In the genomic region with DNA sequence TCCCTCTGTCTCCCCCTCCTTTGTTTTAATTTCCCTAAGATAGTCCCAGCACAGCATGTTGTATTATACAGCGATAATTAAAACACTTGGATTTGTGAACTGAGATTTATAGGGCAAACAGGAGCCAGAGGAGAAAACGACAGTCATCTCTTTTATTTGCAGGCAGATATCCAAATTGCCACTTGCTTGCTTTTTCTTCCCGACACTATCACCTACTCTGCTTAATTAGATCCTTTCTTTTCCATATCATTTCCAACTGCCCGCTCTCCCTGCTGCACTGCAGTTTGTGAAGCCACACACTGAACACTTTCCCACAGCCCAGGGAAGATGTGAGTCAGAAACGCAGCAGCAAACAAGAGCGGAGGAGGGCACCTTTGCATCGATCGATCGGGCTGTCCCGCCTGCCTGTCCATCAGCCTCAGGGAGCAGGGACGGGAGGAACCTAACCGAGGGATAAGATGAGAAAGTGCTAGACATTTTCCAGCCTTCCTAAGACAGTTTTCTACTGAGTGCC, we compare ENCODE assay signal across 11 cellular contexts. TPM values are rescaled to one million over a fixed set of nuclear protein-coding genes. Genes with fewer than 3 reads are reported as not detected.
A peak's percentile ranks its signal among the peaks of the same experiment; 100 is the strongest.
DNase-seq lines count a peak whose midpoint lies in the region; ATAC-seq and TF ChIP-seq lines count a peak whose summit lies in the region.
"Had no signal": no experiment of that assay in that cellular context is flagged by ENCODE, and none has a peak within 500 bp of the region (broad histone marks: within the 10 kb centered on the region; RNA-seq: fewer than 3 reads in every experiment).

No MANE protein-coding gene starts in this region.

- peak; percentile 38 for DNase-seq in AG10803 (ENCODE audit: low read depth)
- peak; percentile 31 for DNase-seq in HK-2 (ENCODE audit: unreplicated experiment)
- DNase-seq in activated T-helper 1 cell treated with anti-CD3 and anti-CD28 coated beads, Interleukin-12 subunit alpha, Interleukin-12 subunit beta, Interleukin-2, Interleukin-4 antibody, amounts not matched to agents 30 ng/mL and 10 ng/mL and 1 ng/mL, durations not matched to agents 14 hours and 24 hours and 36 hours (ENCODE audit: low spot score), result no peak
- DNase-seq in kidney glomerular epithelial cell (lab: John Stamatoyannopoulos, UW), result peak; percentile 48
- DNase-seq in ecto neural progenitor cell (ENCODE audit: low spot score), result no peak
- no peak for DNase-seq in GM20000 (ENCODE audit: low spot score)
- DNase-seq: NCI-H1105 treated with DMSO at 0.1 percent for 48 hours; stimulated activated CD4-positive, alpha-beta T cell treated with anti-CD3 and anti-CD28 coated beads, Interleukin-1b, Interleukin-23, amount 100 ng/mL, for 48 hours had no signal

- H3K27ac Mint-ChIP-seq in activated T-helper 1 cell treated with anti-CD3 and anti-CD28 coated beads, Interleukin-12 subunit alpha, Interleukin-12 subunit beta, Interleukin-2, Interleukin-4 antibody, amounts not matched to agents 30 ng/mL and 10 ng/mL and 1 ng/mL, durations not matched to agents 14 hours and 24 hours and 36 hours, result peak overlapping the region; percentile 9

- H3K36me3 Mint-ChIP-seq in activated T-helper 1 cell treated with anti-CD3 and anti-CD28 coated beads, Interleukin-12 subunit alpha, Interleukin-12 subunit beta, Interleukin-2, Interleukin-4 antibody, amounts not matched to agents 30 ng/mL and 10 ng/mL and 1 ng/mL, durations not matched to agents 14 hours and 24 hours and 36 hours (ENCODE audit: low read depth), result peaks cover 3% of the 10 kb centered on the region

- intact Hi-C loops in activated T-helper 1 cell treated with anti-CD3 and anti-CD28 coated beads, Interleukin-12 subunit alpha, Interleukin-12 subunit beta, Interleukin-2, Interleukin-4 antibody, amounts not matched to agents 30 ng/mL and 10 ng/mL and 1 ng/mL, durations not matched to agents 14 hours and 24 hours and 36 hours (cut with micrococcal nuclease), result no loop called here

- H3K27me3 Mint-ChIP-seq in activated T-helper 1 cell treated with anti-CD3 and anti-CD28 coated beads, Interleukin-12 subunit alpha, Interleukin-12 subunit beta, Interleukin-2, Interleukin-4 antibody, amounts not matched to agents 30 ng/mL and 10 ng/mL and 1 ng/mL, durations not matched to agents 14 hours and 24 hours and 36 hours (ENCODE audit: insufficient read depth), result peaks cover 6% of the 10 kb centered on the region

- TF ChIP-seq CTCF in AG10803 (conservative IDR thresholded peaks at IDR 0.05; ENCODE audit: low read length) (no peak), GM20000 (IDR thresholded peaks at IDR 0.05; ENCODE audit: extremely low read depth, missing control alignments) (no peak)

- no peak overlapping the region for H3K4me3 Mint-ChIP-seq in activated T-helper 1 cell treated with anti-CD3 and anti-CD28 coated beads, Interleukin-12 subunit alpha, Interleukin-12 subunit beta, Interleukin-2, Interleukin-4 antibody, amounts not matched to agents 30 ng/mL and 10 ng/mL and 1 ng/mL, durations not matched to agents 14 hours and 24 hours and 36 hours

- ATAC-seq in GM18861 (IDR thresholded peaks at IDR 0.05; ENCODE audit: unreplicated experiment), result no peak
- ATAC-seq in GM21447 (IDR thresholded peaks at IDR 0.05; ENCODE audit: unreplicated experiment), result no peak
- ATAC-seq: foreskin keratinocyte had no signal

- peaks cover 4% of the 10 kb centered on the region for H3K9me3 Mint-ChIP-seq in activated T-helper 1 cell treated with anti-CD3 and anti-CD28 coated beads, Interleukin-12 subunit alpha, Interleukin-12 subunit beta, Interleukin-2, Interleukin-4 antibody, amounts not matched to agents 30 ng/mL and 10 ng/mL and 1 ng/mL, durations not matched to agents 14 hours and 24 hours and 36 hours

- H3K4me3 ChIP-seq in AG10803 (ENCODE audit: low read length), result no peak overlapping the region

- peaks cover 60% of the 10 kb centered on the region for H3K4me1 Mint-ChIP-seq in activated T-helper 1 cell treated with anti-CD3 and anti-CD28 coated beads, Interleukin-12 subunit alpha, Interleukin-12 subunit beta, Interleukin-2, Interleukin-4 antibody, amounts not matched to agents 30 ng/mL and 10 ng/mL and 1 ng/mL, durations not matched to agents 14 hours and 24 hours and 36 hours (ENCODE audit: low read depth)

RNA-seq across cellular contexts. Expression of gene SPRY4, which starts 35.8 kb away (rescaled TPM):
- 1.7 and 2.4 TPM in 2 replicates for total RNA-seq in activated T-helper 1 cell treated with anti-CD3 and anti-CD28 coated beads, Interleukin-12 subunit alpha, Interleukin-12 subunit beta, Interleukin-2, Interleukin-4 antibody, amounts not matched to agents 30 ng/mL and 10 ng/mL and 1 ng/mL, durations not matched to agents 14 hours and 24 hours and 36 hours

Comparison
In these comparisons a context has a peak if more than half of its experiments do, and no peak if none do; other contexts are left out.
1. DNase-seq: peak in AG10803 (single experiment), HK-2 (single experiment) and kidney glomerular epithelial cell (single experiment); none in activated T-helper 1 cell treated with anti-CD3 and anti-CD28 coated beads, Interleukin-12 subunit alpha, Interleukin-12 subunit beta, Interleukin-2, Interleukin-4 antibody, amounts not matched to agents 30 ng/mL and 10 ng/mL and 1 ng/mL, durations not matched to agents 14 hours and 24 hours and 36 hours (single experiment), ecto neural progenitor cell (single experiment) and GM20000 (single experiment).